8 cellular contexts compared by ENCODE assay signal in the genomic region with DNA sequence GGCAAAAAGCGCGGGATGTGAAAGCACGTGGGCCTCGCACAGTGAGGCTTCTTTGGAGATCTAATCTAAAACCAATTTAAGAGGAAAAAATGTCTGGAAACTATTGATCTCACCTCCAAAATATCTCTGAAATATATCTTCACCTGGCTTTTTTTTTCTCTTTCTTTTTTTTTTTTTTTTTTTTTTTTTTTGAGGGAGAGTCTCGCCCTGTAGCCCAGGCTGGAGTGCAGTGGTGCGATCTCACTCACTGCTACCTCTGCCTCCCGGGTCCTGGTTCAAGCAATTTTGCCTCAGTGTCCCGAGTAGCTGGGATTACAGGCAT. TPM values are rescaled to one million over a fixed set of nuclear protein-coding genes. Genes with fewer than 3 reads are reported as not detected.
A peak's percentile ranks its signal among the peaks of the same experiment; 100 is the strongest.
DNase-seq lines count a peak whose midpoint lies in the region; ATAC-seq and TF ChIP-seq lines count a peak whose summit lies in the region.

No MANE protein-coding gene starts in this region.

- H3K27ac ChIP-seq in C4-2B (peak overlapping the region; percentile 78), KOPT-K1 (ENCODE audit: low read depth, low read length, poor library complexity, severe bottlenecking) (peak overlapping the region; percentile 73), coronary artery (peak overlapping the region; percentile 87 to 95)

- no peaks in the 10 kb centered on the region for H3K27me3 Mint-ChIP-seq in osteocyte (ENCODE audit: unreplicated experiment)

- H3K4me1 Mint-ChIP-seq in osteocyte (ENCODE audit: unreplicated experiment), result peaks cover 8% of the 10 kb centered on the region

- H3K36me3 Mint-ChIP-seq in osteocyte (ENCODE audit: unreplicated experiment), result no peaks in the 10 kb centered on the region

- H3K9me3 ChIP-seq in KOPT-K1 (ENCODE audit: insufficient read depth, low read length, poor library complexity, severe bottlenecking), result no peaks in the 10 kb centered on the region

- no peaks in the 10 kb centered on the region for H3K36me3 ChIP-seq in KOPT-K1 (ENCODE audit: insufficient read depth, low read length)

- H3K27ac Mint-ChIP-seq in osteocyte (ENCODE audit: unreplicated experiment), result peak overlapping the region; percentile 61

- no peak for DNase-seq in coronary artery (ENCODE audit: low spot score)
- no peak for DNase-seq in osteocyte (ENCODE audit: extremely low spot score, unreplicated experiment)
- DNase-seq in NCI-H748 (lab: John Stamatoyannopoulos, UW; ENCODE audit: unreplicated experiment), result no peak
- no peak for DNase-seq in stimulated activated CD8-positive, alpha-beta memory T cell treated with anti-CD3 and anti-CD28 coated beads, Interleukin-4, amount 100 ng/mL, for 48 hours
- DNase-seq in 8988T, result no peak

- H3K4me3 ChIP-seq in coronary artery, result peak overlapping the region; percentile 70

- ATAC-seq in HG02798 (IDR thresholded peaks at IDR 0.05; ENCODE audit: poor library complexity, unreplicated experiment), result no peak

- H3K9me3 Mint-ChIP-seq in osteocyte (ENCODE audit: unreplicated experiment), result peaks cover 9% of the 10 kb centered on the region

- peak overlapping the region; percentile 76 for H3K4me3 Mint-ChIP-seq in osteocyte (ENCODE audit: unreplicated experiment)

- TF ChIP-seq CTCF in C4-2B (conservative IDR thresholded peaks at IDR 0.05), result no peak
- no peak for TF ChIP-seq CTCF in coronary artery (IDR thresholded peaks at IDR 0.05)
- TF ChIP-seq CTCF in osteocyte (IDR thresholded peaks at IDR 0.05), result no peak

RNA-seq across cellular contexts. Expression of a gene that starts 0.4 kb away (rescaled TPM):
- 4.6 and 4.9 TPM in 2 replicates for total RNA-seq in osteocyte
